9 cellular contexts compared by ENCODE assay signal in genomic region chr10:97454330-97455036, GRCh38. TPM values are rescaled to one million over a fixed set of nuclear protein-coding genes. Genes with fewer than 3 reads are reported as not detected.
DNase-seq lines count a peak whose midpoint lies in the region; ATAC-seq and TF ChIP-seq lines count a peak whose summit lies in the region.
"Had no signal": no experiment of that assay in that cellular context is flagged by ENCODE, and none has a peak within 500 bp of the region (broad histone marks: within the 10 kb centered on the region; RNA-seq: fewer than 3 reads in every experiment).

No MANE protein-coding gene starts in this region.

- H3K4me3 ChIP-seq in tibial artery: no peak overlapping the region

- ATAC-seq in Right ventricle myocardium inferior: peak; percentile 49
- peak; percentile 29 for ATAC-seq in left colon

- H3K27ac ChIP-seq in tibial artery: peak overlapping the region; percentile 6 to 30

- no peaks in the 10 kb centered on the region for H3K9me3 ChIP-seq in tibial artery

- intact Hi-C loops in Right ventricle myocardium inferior (cut with DNase I) (no loop called here), cardiac septum (cut with DNase I) (no loop called here), left colon (cut with DNase I, micrococcal nuclease) (no loop called here), tibial artery (cut with DNase I; ENCODE audit: low total_unique reads) (no loop called here)

- no peak for TF ChIP-seq CTCF in tibial artery (IDR thresholded peaks at IDR 0.05)

- H3K27me3 ChIP-seq in tibial artery: no peaks in the 10 kb centered on the region

- peaks cover 0 to 25% (median 14%) of the 10 kb centered on the region in 4 donors for H3K4me1 ChIP-seq in tibial artery

- DNase-seq in Right ventricle myocardium inferior (ENCODE audit: missing footprints) (no peak), cardiac septum (ENCODE audit: low spot score) (no peak), amniotic epithelial cell (ENCODE audit: low read depth) (peak; percentile 38), left colon (no peak), tibial artery (peak in 1 of 2 donors; percentile 41), NCI-H146 (lab: John Stamatoyannopoulos, UW) (no peak), T1000 (lab: John Stamatoyannopoulos, UW) (no peak), NCI-H774 (lab: John Stamatoyannopoulos, UW) (no peak)
- DNase-seq: activated effector memory CD4-positive, alpha-beta T cell treated with anti-CD3 and anti-CD28 coated beads, Interleukin-2, amount 50 U/mL, for 16 hours had no signal

- H3K36me3 ChIP-seq in tibial artery: peaks cover 34 to 72% (median 48%) of the 10 kb centered on the region in 3 donors

RNA-seq across cellular contexts. Expression of gene ZDHHC16, which starts 8.5 kb away (rescaled TPM):
- total RNA-seq in Right ventricle myocardium inferior: 19.1 TPM
- total RNA-seq in cardiac septum: 25.5 TPM
- 10 to 100 TPM; 29.1 to 31.5 TPM for total RNA-seq in left colon

RNA-seq across cellular contexts. Expression of gene EXOSC1, which starts 8.7 kb away (rescaled TPM):
- total RNA-seq in Right ventricle myocardium inferior (18.2 TPM), cardiac septum (15.8 TPM), left colon (10 to 100 TPM; 21.7 to 22.6 TPM)

RNA-seq across cellular contexts. Expression of gene PGAM1, which starts 28.5 kb away (rescaled TPM):
- 220 TPM for total RNA-seq in Right ventricle myocardium inferior
- 331 TPM for total RNA-seq in cardiac septum
- total RNA-seq in left colon: 100 to 1,000 TPM; 216 to 249 TPM

RNA-seq across cellular contexts. Expression of gene MMS19, which starts 43.7 kb away (rescaled TPM):
- total RNA-seq in Right ventricle myocardium inferior (37.7 TPM), cardiac septum (46.7 TPM), left colon (10 to 100 TPM; 38.9 to 42.3 TPM)

RNA-seq across cellular contexts. Expression of gene UBTD1, which starts 44.2 kb away (rescaled TPM):
- total RNA-seq in Right ventricle myocardium inferior: 26.6 TPM
- 25.5 TPM for total RNA-seq in cardiac septum
- total RNA-seq in left colon: 1 to 10 TPM; 1.8 to 2.4 TPM
